ENCODE assay signal across 8 cellular contexts in the genomic region with DNA sequence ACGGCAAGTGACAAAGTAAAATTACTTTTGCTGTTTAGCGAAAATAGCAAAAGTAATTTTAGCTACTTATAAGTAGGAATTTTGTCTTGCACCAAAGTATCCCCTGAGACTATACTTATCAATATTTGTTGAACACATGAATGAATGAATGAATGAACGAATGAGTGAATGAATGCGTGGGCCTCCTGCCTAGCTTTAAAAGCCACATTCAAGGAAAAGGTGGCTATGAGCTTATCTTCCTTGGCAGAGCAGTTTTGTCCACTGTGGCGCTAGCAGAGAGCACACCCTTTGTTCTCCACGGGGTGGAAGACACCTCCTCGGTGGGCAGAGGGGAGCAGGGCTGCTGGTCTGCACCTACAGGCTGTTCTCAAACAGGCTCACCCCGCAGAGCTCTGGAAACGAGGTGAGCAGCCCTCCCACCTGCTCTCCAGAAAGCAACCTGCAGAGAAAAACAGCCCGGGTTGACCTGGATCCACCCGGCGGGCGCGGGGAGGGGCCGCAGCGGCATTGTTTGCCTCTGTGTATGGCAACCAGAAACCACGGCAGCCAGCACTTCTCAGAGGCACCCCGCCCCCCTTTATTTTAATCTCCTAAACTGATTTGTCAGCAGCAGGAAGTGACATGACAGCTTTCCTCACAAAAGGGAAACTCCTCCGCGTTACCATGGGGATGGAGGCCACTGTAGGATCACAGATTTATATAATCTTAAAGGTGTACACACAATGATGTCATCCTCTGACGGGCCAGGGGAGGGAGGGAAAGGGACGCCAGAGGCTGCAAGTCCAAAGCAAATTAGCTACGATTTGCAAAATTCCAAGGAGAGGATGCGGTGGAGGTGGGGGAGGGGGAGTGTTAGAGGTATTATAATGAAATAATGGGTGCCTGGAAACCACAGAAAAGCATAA.
A peak's percentile ranks its signal among the peaks of the same experiment; 100 is the strongest.
DNase-seq lines count a peak whose midpoint lies in the region; ATAC-seq, FAIRE-seq and TF ChIP-seq lines count a peak whose summit lies in the region.

No MANE protein-coding gene starts in this region.

- no peak; the same call in none of the 2 replicates for TF ChIP-seq CTCF in AG09319 (IDR thresholded peaks at IDR 0.05; ENCODE audit: low read depth, low read length)

- FAIRE-seq in islet of Langerhans (lab: Jason Lieb, UNC) = peak; percentile 91

- ATAC-seq in GM19023 (IDR thresholded peaks at IDR 0.05; ENCODE audit: unreplicated experiment) = peak; percentile 94
- ATAC-seq in HG03280 (IDR thresholded peaks at IDR 0.05; ENCODE audit: unreplicated experiment) = peak; percentile 75

- peak; percentile 99 for DNase-seq in AG09319 (ENCODE audit: extremely low read depth, low read depth)
- peak; percentile 99 for DNase-seq in NCI-H345 (lab: John Stamatoyannopoulos, UW)
- peak; percentile 68 to 92 (median 82) for DNase-seq in activated CD4-positive, CD25-positive, alpha-beta regulatory T cell (lab: John Stamatoyannopoulos, UW)
- DNase-seq in central memory CD4-positive, alpha-beta T cell = peak; percentile 99
- peak; percentile 78 to 81 for DNase-seq in stimulated activated CD4-positive, alpha-beta T cell treated with anti-CD3 and anti-CD28 coated beads, Interleukin-12 subunit alpha, Interleukin-12 subunit beta, amount 100 ng/mL, for 24 hours (ENCODE audit: low read depth in 2 of 2)

Comparison
In these comparisons a context has a peak if more than half of its experiments do, and no peak if none do; other contexts are left out.
1. Peak in every context shown above with its lines: DNase-seq and ATAC-seq.